Comparison of ENCODE assay signal across 28 cellular contexts in genomic region chr1:200762089-200762488, GRCh38.
"Had no signal": no experiment of that assay in that cellular context is flagged by ENCODE, and none has a peak within 500 bp of the region (broad histone marks: within the 10 kb centered on the region; RNA-seq: fewer than 3 reads in every experiment).

No MANE protein-coding gene starts in this region.

- H3K4me2 ChIP-seq: hepatocyte had no signal

- H3K36me3 Mint-ChIP-seq: immature natural killer cell, memory B cell had no signal

- H3K27ac Mint-ChIP-seq: endodermal cell, immature natural killer cell, memory B cell had no signal

- H3K27ac ChIP-seq: coronary artery, dorsolateral prefrontal cortex, epithelial cell of prostate, esophagus squamous epithelium, gastroesophageal sphincter, heart left ventricle, hepatocyte, left lung, lower lobe of right lung had no signal

- DNase-seq: dermis blood vessel endothelial cell; dorsolateral prefrontal cortex; effector CD4-positive, alpha-beta T cell; effector memory CD4-positive, alpha-beta T cell; endodermal cell; erythroblast; esophagus squamous epithelium; foreskin fibroblast; foreskin melanocyte; heart left ventricle; hypothalamus; immature natural killer cell; left cardiac atrium; left lung; left ventricle myocardium superior; lower lobe of right lung; mesendoderm; midbrain had no signal

- H3K9me3 ChIP-seq: esophagus squamous epithelium, gastroesophageal sphincter, heart left ventricle, left lung, lower lobe of right lung had no signal

- FAIRE-seq: colon, endometrium, islet of Langerhans, keratinocyte had no signal

- H3K9me3 Mint-ChIP-seq: endodermal cell, immature natural killer cell, memory B cell had no signal

- H3K4me1 ChIP-seq: left lung had no signal

- H3K27me3 ChIP-seq: dorsolateral prefrontal cortex, esophagus squamous epithelium, gastroesophageal sphincter, heart left ventricle, hepatocyte, left lung had no signal

- H3K4me3 Mint-ChIP-seq: endodermal cell, immature natural killer cell, memory B cell had no signal

- ATAC-seq: esophagus mucosa, gastroesophageal sphincter, heart left ventricle, left cardiac atrium, left lung, left ventricle myocardium superior, lower lobe of right lung had no signal

- H3K4me1 Mint-ChIP-seq: endodermal cell, immature natural killer cell, memory B cell had no signal

- H2AFZ ChIP-seq: hepatocyte had no signal

- H3K4me3 ChIP-seq: coronary artery, dorsolateral prefrontal cortex, esophagus squamous epithelium, gastroesophageal sphincter, heart left ventricle, hepatocyte, left lung, lower lobe of right lung had no signal
